Comparison of ENCODE assay signal across 17 cellular contexts in genomic region chr21:42439284-42440186, GRCh38. TPM values are rescaled to one million over a fixed set of nuclear protein-coding genes. Genes with fewer than 3 reads are reported as not detected.
A peak's percentile ranks its signal among the peaks of the same experiment; 100 is the strongest.
DNase-seq lines count a peak whose midpoint lies in the region; ATAC-seq, FAIRE-seq and TF ChIP-seq lines count a peak whose summit lies in the region.
"Had no signal": no experiment of that assay in that cellular context is flagged by ENCODE, and none has a peak within 500 bp of the region (broad histone marks: within the 10 kb centered on the region; RNA-seq: fewer than 3 reads in every experiment).

No MANE protein-coding gene starts in this region.

- H3K27ac ChIP-seq in K562 (ENCODE audit: extremely low read depth, low read depth, low read length) = no peak overlapping the region
- H3K27ac ChIP-seq: right atrium auricular region had no signal

- H3K27me3 ChIP-seq in K562 (ENCODE audit: control insufficient read depth in 2 of 2, insufficient read depth in 2 of 2, low read length in 2 of 2) = peaks cover 0 to 7% of the 10 kb centered on the region in 2 experiments; a peak in 3 of 5 replicates
- H3K27me3 ChIP-seq: right atrium auricular region had no signal

- peaks cover 87% of the 10 kb centered on the region for H3K36me3 Mint-ChIP-seq in activated CD4-positive, alpha-beta T cell treated with anti-CD3 and anti-CD28 coated beads, Interleukin-2, amount 10 ng/mL, durations not matched to agents 24 days and 14 days (ENCODE audit: low read depth)
- H3K36me3 Mint-ChIP-seq in stimulated activated effector memory CD8-positive, alpha-beta T cell treated with anti-CD3 and anti-CD28 coated beads, Interleukin-12 subunit alpha, Interleukin-12 subunit beta, amount 100 ng/mL, for 72 hours = peaks cover 88% of the 10 kb centered on the region
- H3K36me3 Mint-ChIP-seq: brain had no signal

- TF ChIP-seq POLR2A in K562 (conservative IDR thresholded peaks at IDR 0.05) = no peak

- no peaks in the 10 kb centered on the region for H3K79me2 ChIP-seq in K562 (ENCODE audit: control insufficient read depth, insufficient read depth, low read length)

- H3K4me3 Mint-ChIP-seq in activated CD4-positive, alpha-beta T cell treated with anti-CD3 and anti-CD28 coated beads, Interleukin-2, amount 10 ng/mL, durations not matched to agents 24 days and 14 days = peak overlapping the region; percentile 69
- H3K4me3 Mint-ChIP-seq in stimulated activated effector memory CD8-positive, alpha-beta T cell treated with anti-CD3 and anti-CD28 coated beads, Interleukin-12 subunit alpha, Interleukin-12 subunit beta, amount 100 ng/mL, for 72 hours = peak overlapping the region; percentile 55
- H3K4me3 Mint-ChIP-seq: brain, endodermal cell had no signal

- no peak overlapping the region for H3K9ac ChIP-seq in K562 (ENCODE audit: insufficient read depth in 1 of 2, low read depth in 2 of 2, low read length in 2 of 2)

- peak; percentile 84 for FAIRE-seq in K562 (lab: Jason Lieb, UNC)
- FAIRE-seq: A204.1 had no signal

- no peak for ATAC-seq in K562
- peak; percentile 86 for ATAC-seq in stimulated activated effector memory CD8-positive, alpha-beta T cell treated with anti-CD3 and anti-CD28 coated beads, Interleukin-12 subunit alpha, Interleukin-12 subunit beta, amount 100 ng/mL, for 72 hours
- ATAC-seq: SK-N-SH treated with all-trans-retinoic acid at 6 μM for 48 hours had no signal

- intact Hi-C loops in activated CD4-positive, alpha-beta T cell treated with anti-CD3 and anti-CD28 coated beads, Interleukin-2, amount 10 ng/mL, durations not matched to agents 24 days and 14 days (cut with micrococcal nuclease) = loop anchor here (1.0 to 2.0 kb wide), 3 partner anchors 18 to 39 kb away; no protein-coding TSS in a partner anchor
- intact Hi-C loops in K562 (cut with micrococcal nuclease) = no loop called here

- peaks cover 52% of the 10 kb centered on the region for H3K4me1 Mint-ChIP-seq in activated CD4-positive, alpha-beta T cell treated with anti-CD3 and anti-CD28 coated beads, Interleukin-2, amount 10 ng/mL, durations not matched to agents 24 days and 14 days
- H3K4me1 Mint-ChIP-seq in stimulated activated effector memory CD8-positive, alpha-beta T cell treated with anti-CD3 and anti-CD28 coated beads, Interleukin-12 subunit alpha, Interleukin-12 subunit beta, amount 100 ng/mL, for 72 hours = peaks cover 74% of the 10 kb centered on the region
- H3K4me1 Mint-ChIP-seq: brain, endodermal cell had no signal

- no peaks in the 10 kb centered on the region for H3K9me3 ChIP-seq in K562 (replicated peaks; ENCODE audit: control insufficient read depth, insufficient read depth, low read depth, low read length)
- H3K9me3 ChIP-seq: right atrium auricular region had no signal

- TF ChIP-seq CTCF in K562 (IDR thresholded peaks at IDR 0.05 in 2 of 3, conservative IDR thresholded peaks at IDR 0.05 in 1 of 3; ENCODE audit: insufficient read depth in 2 of 3, low read depth in 1 of 3, low read length in 3 of 3) = no peak

- peak; percentile 47 for DNase-seq in activated CD4-positive, alpha-beta T cell treated with anti-CD3 and anti-CD28 coated beads for 48 hours
- no peak for DNase-seq in activated CD4-positive, alpha-beta T cell treated with anti-CD3 and anti-CD28 coated beads, Interleukin-2, amount 50 U/mL, for 1 hour
- DNase-seq in activated CD4-positive, alpha-beta T cell treated with anti-CD3 and anti-CD28 coated beads, Interleukin-2, amount 10 ng/mL, durations not matched to agents 24 days and 14 days = peak; percentile 67
- no peak for DNase-seq in K562 (ENCODE audit: extremely low read depth in 1 of 4, low spot score in 3 of 4)
- DNase-seq in stimulated activated effector memory CD8-positive, alpha-beta T cell treated with anti-CD3 and anti-CD28 coated beads, Interleukin-12 subunit alpha, Interleukin-12 subunit beta, amount 100 ng/mL, for 72 hours (ENCODE audit: low spot score in 2 of 2) = peak; percentile 44 to 80
- no peak for DNase-seq in Ammon's horn (ENCODE audit: low spot score)
- no peak for DNase-seq in NCI-H82 (lab: John Stamatoyannopoulos, UW)
- DNase-seq in SKM-1 (lab: John Stamatoyannopoulos, UW; ENCODE audit: unreplicated experiment) = no peak
- DNase-seq: DMS 273 treated with DMSO at 0.1 percent for 48 hours, endodermal cell, KBM-7, NCI-H2081 treated with DMSO at 0.1 percent for 48 hours had no signal

- H4K20me1 ChIP-seq in K562 (replicated peaks; ENCODE audit: control insufficient read depth, insufficient read depth, low read length) = peaks cover 3% of the 10 kb centered on the region; the same call in 1 of the 2 replicates

- in situ Hi-C loops in K562 (cut with MboI) = loop anchor here (10.0 kb wide), 1 partner anchor 125 kb away; the partner anchor contains the start of gene TFF3

- CTCF ChIA-PET in K562 (lab: Yijun Ruan, JAX; ENCODE audit: low intra/inter-chr PET ratio) = no interaction called here

- no peak for TF ChIP-seq RAD21 in K562 (CRISPR knock-in tag; conservative IDR thresholded peaks at IDR 0.05 in 1 of 2, IDR thresholded peaks at IDR 0.05 in 1 of 2)

- no peak overlapping the region for H3K4me3 ChIP-seq in K562
- H3K4me3 ChIP-seq: right atrium auricular region had no signal

- POLR2A ChIA-PET in K562 (lab: Yijun Ruan, JAX) = no interaction called here

- BruUV-seq in K562 (replicated peaks; lab: Mats Ljungman, UMichigan) = no TSS peak

- H3K4me1 ChIP-seq in K562 (replicated peaks in 1 of 2; ENCODE audit: control insufficient read depth in 2 of 2, insufficient read depth in 2 of 2, low read length in 2 of 2) = peaks cover under 1 to 5% of the 10 kb centered on the region in 2 experiments; a peak in 3 of 5 replicates
- H3K4me1 ChIP-seq: right atrium auricular region had no signal

- TF ChIP-seq EP300 in K562 (IDR thresholded peaks at IDR 0.05; ENCODE audit: low read length) = no peak

- H3K4me2 ChIP-seq in K562 (ENCODE audit: insufficient read depth, low read length) = no peak overlapping the region

- H3K9me3 Mint-ChIP-seq in activated CD4-positive, alpha-beta T cell treated with anti-CD3 and anti-CD28 coated beads, Interleukin-2, amount 10 ng/mL, durations not matched to agents 24 days and 14 days = peaks cover 13% of the 10 kb centered on the region
- H3K9me3 Mint-ChIP-seq in stimulated activated effector memory CD8-positive, alpha-beta T cell treated with anti-CD3 and anti-CD28 coated beads, Interleukin-12 subunit alpha, Interleukin-12 subunit beta, amount 100 ng/mL, for 72 hours = peaks cover 8% of the 10 kb centered on the region
- H3K9me3 Mint-ChIP-seq: endodermal cell had no signal

- no peaks in the 10 kb centered on the region for H3K36me3 ChIP-seq in K562 (ENCODE audit: control insufficient read depth, insufficient read depth, low read length)
- H3K36me3 ChIP-seq: right atrium auricular region had no signal

- WGBS in K562 (ENCODE audit: insufficient coverage, low coverage, missing lambda C conversion rate) = 24% methylated on average over 17 of the region's 17 CpGs

- no peaks in the 10 kb centered on the region for H3K27me3 Mint-ChIP-seq in activated CD4-positive, alpha-beta T cell treated with anti-CD3 and anti-CD28 coated beads, Interleukin-2, amount 10 ng/mL, durations not matched to agents 24 days and 14 days

- peak overlapping the region; percentile 92 for H3K27ac Mint-ChIP-seq in activated CD4-positive, alpha-beta T cell treated with anti-CD3 and anti-CD28 coated beads, Interleukin-2, amount 10 ng/mL, durations not matched to agents 24 days and 14 days
- peak overlapping the region; percentile 95 for H3K27ac Mint-ChIP-seq in stimulated activated effector memory CD8-positive, alpha-beta T cell treated with anti-CD3 and anti-CD28 coated beads, Interleukin-12 subunit alpha, Interleukin-12 subunit beta, amount 100 ng/mL, for 72 hours
- H3K27ac Mint-ChIP-seq: endodermal cell had no signal

- no peak overlapping the region for H2AFZ ChIP-seq in K562 (ENCODE audit: low read depth, low read length)

- no peaks in the 10 kb centered on the region for H3K9me1 ChIP-seq in K562 (ENCODE audit: control insufficient read depth, insufficient read depth, low read length)

RNA-seq across cellular contexts. Expression of gene UBASH3A, which starts 35.8 kb away (rescaled TPM):
- 61.4 and 65.7 TPM in 2 replicates for total RNA-seq in activated CD4-positive, alpha-beta T cell treated with anti-CD3 and anti-CD28 coated beads, Interleukin-2, amount 10 ng/mL, durations not matched to agents 24 days and 14 days
- total RNA-seq in K562 (2011; cell fraction: chromatin; rRNA removed; ENCODE audit: low replicate concordance) = 1.1 and 3.3 TPM in 2 replicates
- total RNA-seq in K562 (2011; cell fraction: nucleolus; rRNA removed) = 3.2 and 3.8 TPM in 2 replicates
- total RNA-seq in K562 (2011; cell fraction: nucleoplasm; rRNA removed) = 1.0 and 2.0 TPM in 2 replicates
- total RNA-seq in K562 (2014; rRNA removed) (1.4 and 2.9 TPM in 2 replicates), K562 (2014; rRNA removed; fragmentation: Illumina TruSeq; extraction: Trizol) (0.35 and 0.47 TPM in 2 replicates), K562 (2015; rRNA removed; fragmentation: Illumina TruSeq; extraction: Trizol) (0.90 and 1.1 TPM in 2 replicates), K562 (2021) (1.5 and 1.8 TPM in 2 replicates)
- polyA plus RNA-seq in K562 (2011; rRNA removed) (1.4 and 4.4 TPM in 2 replicates), K562 (2014; fragmentation: Illumina TruSeq; extraction: Trizol) (1.1 and 1.4 TPM in 2 replicates), K562 (2014; fragmentation: Nextera tagmentation; extraction: Ambion mirVana) (under 1 TPM; 0.23 to 0.25 TPM), K562 (2014; rRNA removed) (1.0 and 1.4 TPM in 2 replicates)
- 2.1 and 4.7 TPM in 2 replicates for polyA plus RNA-seq in K562 (2011; cell fraction: cytosol; rRNA removed)
- 24.2 and 29.1 TPM in 2 replicates for polyA plus RNA-seq in K562 (2011; cell fraction: nucleus; rRNA removed)
- polyA plus RNA-seq in K562 (2012) = 1.1 and 1.5 TPM in 2 replicates
- polyA minus RNA-seq in K562 (2011; rRNA and poly(A)+ RNA removed) = 1.4 and 2.2 TPM in 2 replicates
- 1.3 and 3.1 TPM in 2 replicates for polyA minus RNA-seq in K562 (2011; cell fraction: cytosol; rRNA and poly(A)+ RNA removed)
- 7.9 and 15.2 TPM in 2 replicates for polyA minus RNA-seq in K562 (2011; cell fraction: nucleus; rRNA and poly(A)+ RNA removed)
- total RNA-seq: endodermal cell, kidney epithelial cell had no signal

RNA-seq across cellular contexts. Expression of gene TMPRSS3, which starts 43.7 kb away (rescaled TPM):
- total RNA-seq in activated CD4-positive, alpha-beta T cell treated with anti-CD3 and anti-CD28 coated beads, Interleukin-2, amount 10 ng/mL, durations not matched to agents 24 days and 14 days = 56.9 and 58.7 TPM in 2 replicates
- total RNA-seq in K562 (2011; cell fraction: chromatin; rRNA removed; ENCODE audit: low replicate concordance) = 0.21 TPM in 1 of 2 replicates, not detected in the other
- not detected in 2 replicates for total RNA-seq in K562 (2011; cell fraction: nucleolus; rRNA removed)
- not detected in 2 replicates for total RNA-seq in K562 (2011; cell fraction: nucleoplasm; rRNA removed)
- total RNA-seq in K562 (2014; rRNA removed) (not detected in 2 replicates), K562 (2014; rRNA removed; fragmentation: Illumina TruSeq; extraction: Trizol) (not detected in 2 replicates), K562 (2015; rRNA removed; fragmentation: Illumina TruSeq; extraction: Trizol) (not detected in 2 replicates), K562 (2021) (not detected in 2 replicates)
- polyA plus RNA-seq in K562 (2011; rRNA removed) (0.04 and 0.07 TPM in 2 replicates), K562 (2014; fragmentation: Illumina TruSeq; extraction: Trizol) (not detected in 2 replicates), K562 (2014; fragmentation: Nextera tagmentation; extraction: Ambion mirVana) (not detected), K562 (2014; rRNA removed) (not detected in 2 replicates)
- 0.13 and 0.25 TPM in 2 replicates for polyA plus RNA-seq in K562 (2011; cell fraction: cytosol; rRNA removed)
- polyA plus RNA-seq in K562 (2011; cell fraction: nucleus; rRNA removed) = 0.18 TPM in 2 replicates
- polyA plus RNA-seq in K562 (2012) = 0.03 and 0.04 TPM in 2 replicates
- not detected in 2 replicates for polyA minus RNA-seq in K562 (2011; rRNA and poly(A)+ RNA removed)
- polyA minus RNA-seq in K562 (2011; cell fraction: cytosol; rRNA and poly(A)+ RNA removed) = 2.2 TPM in 1 of 2 replicates, not detected in the other
- polyA minus RNA-seq in K562 (2011; cell fraction: nucleus; rRNA and poly(A)+ RNA removed) = 1.1 TPM in 1 of 2 replicates, not detected in the other
- total RNA-seq: endodermal cell had no signal

RNA-seq across cellular contexts. Expression of gene RSPH1, which starts 56.5 kb away (rescaled TPM):
- not detected in 2 replicates for total RNA-seq in activated CD4-positive, alpha-beta T cell treated with anti-CD3 and anti-CD28 coated beads, Interleukin-2, amount 10 ng/mL, durations not matched to agents 24 days and 14 days
- total RNA-seq in K562 (2011; cell fraction: chromatin; rRNA removed; ENCODE audit: low replicate concordance) = 0.16 TPM in 1 of 2 replicates, not detected in the other
- total RNA-seq in K562 (2011; cell fraction: nucleolus; rRNA removed) = not detected in 2 replicates
- total RNA-seq in K562 (2011; cell fraction: nucleoplasm; rRNA removed) = 0.15 TPM in 1 of 2 replicates, not detected in the other
- total RNA-seq in K562 (2014; rRNA removed) (not detected in 2 replicates), K562 (2014; rRNA removed; fragmentation: Illumina TruSeq; extraction: Trizol) (not detected in 2 replicates), K562 (2015; rRNA removed; fragmentation: Illumina TruSeq; extraction: Trizol) (not detected in 2 replicates), K562 (2021) (not detected in 2 replicates)
- polyA plus RNA-seq in K562 (2011; rRNA removed) (0.17 TPM in 1 of 2 replicates, not detected in the other), K562 (2014; fragmentation: Illumina TruSeq; extraction: Trizol) (not detected in 2 replicates), K562 (2014; fragmentation: Nextera tagmentation; extraction: Ambion mirVana) (not detected), K562 (2014; rRNA removed) (not detected in 2 replicates)
- 0.01 TPM in 1 of 2 replicates, not detected in the other for polyA plus RNA-seq in K562 (2011; cell fraction: cytosol; rRNA removed)
- polyA plus RNA-seq in K562 (2011; cell fraction: nucleus; rRNA removed) = 0.07 TPM in 1 of 2 replicates, not detected in the other
- polyA plus RNA-seq in K562 (2012) = 0.18 TPM in 1 of 2 replicates, not detected in the other
- 0.07 TPM in 1 of 2 replicates, not detected in the other for polyA minus RNA-seq in K562 (2011; rRNA and poly(A)+ RNA removed)
- polyA minus RNA-seq in K562 (2011; cell fraction: cytosol; rRNA and poly(A)+ RNA removed) = not detected in 2 replicates
- polyA minus RNA-seq in K562 (2011; cell fraction: nucleus; rRNA and poly(A)+ RNA removed) = not detected in 2 replicates
- total RNA-seq: right atrium auricular region had no signal

Comparison
In these comparisons a context has a peak if more than half of its experiments do, and no peak if none do; other contexts are left out.
1. DNase-seq: peak in activated CD4-positive, alpha-beta T cell treated with anti-CD3 and anti-CD28 coated beads for 48 hours (single experiment), activated CD4-positive, alpha-beta T cell treated with anti-CD3 and anti-CD28 coated beads, Interleukin-2, amount 10 ng/mL, durations not matched to agents 24 days and 14 days (single experiment) and stimulated activated effector memory CD8-positive, alpha-beta T cell treated with anti-CD3 and anti-CD28 coated beads, Interleukin-12 subunit alpha, Interleukin-12 subunit beta, amount 100 ng/mL, for 72 hours (2 of 2); none in activated CD4-positive, alpha-beta T cell treated with anti-CD3 and anti-CD28 coated beads, Interleukin-2, amount 50 U/mL, for 1 hour (single experiment), K562 (0 of 4), Ammon's horn (single experiment), NCI-H82 (single experiment) and SKM-1 (single experiment).
2. RNA of gene UBASH3A, which starts 35.8 kb away (total RNA-seq): 61.4 to 65.7 TPM in activated CD4-positive, alpha-beta T cell treated with anti-CD3 and anti-CD28 coated beads, Interleukin-2, amount 10 ng/mL, durations not matched to agents 24 days and 14 days; 0.35 to 3.8 TPM in K562; every median in the first group is over 10 times any median in the second.
3. RNA of gene TMPRSS3, which starts 43.7 kb away (total RNA-seq): 56.9 to 58.7 TPM in activated CD4-positive, alpha-beta T cell treated with anti-CD3 and anti-CD28 coated beads, Interleukin-2, amount 10 ng/mL, durations not matched to agents 24 days and 14 days; 0.21 TPM in K562; every median in the first group is over 10 times any median in the second.